9 cellular contexts compared by ENCODE assay signal in genomic region chr6:79421707-79422484, GRCh38.
A peak's percentile ranks its signal among the peaks of the same experiment; 100 is the strongest.
DNase-seq lines count a peak whose midpoint lies in the region; ATAC-seq, FAIRE-seq and TF ChIP-seq lines count a peak whose summit lies in the region.
"Had no signal": no experiment of that assay in that cellular context is flagged by ENCODE, and none has a peak within 500 bp of the region (broad histone marks: within the 10 kb centered on the region; RNA-seq: fewer than 3 reads in every experiment).

No MANE protein-coding gene starts in this region.

- H3K4me1 ChIP-seq in K562 (replicated peaks in 1 of 2; ENCODE audit: control insufficient read depth in 2 of 2, insufficient read depth in 2 of 2, low read length in 2 of 2) = no peaks in the 10 kb centered on the region
- H3K4me1 ChIP-seq: HAP-1 had no signal

- H3K79me2 ChIP-seq in K562 (ENCODE audit: control insufficient read depth, insufficient read depth, low read length) = no peaks in the 10 kb centered on the region

- POLR2A ChIA-PET in K562 (lab: Yijun Ruan, JAX) = no interaction called here
- POLR2A ChIA-PET in WTC11 (lab: Charles Lee) = no interaction called here

- no peak overlapping the region for H3K4me2 ChIP-seq in K562 (ENCODE audit: insufficient read depth, low read length)

- CTCF ChIA-PET in K562 (lab: Yijun Ruan, JAX; ENCODE audit: low intra/inter-chr PET ratio) = no interaction called here
- CTCF ChIA-PET in WTC11 (lab: Charles Lee) = no interaction called here

- H3K27ac ChIP-seq in K562 (ENCODE audit: extremely low read depth, low read depth, low read length) = no peak overlapping the region

- no peak overlapping the region for H3K4me3 ChIP-seq in K562
- H3K4me3 ChIP-seq: HAP-1 had no signal

- H3K36me3 ChIP-seq in K562 (ENCODE audit: control insufficient read depth, insufficient read depth, low read length) = no peaks in the 10 kb centered on the region
- H3K36me3 ChIP-seq: HAP-1 had no signal

- TF ChIP-seq CTCF in K562 (IDR thresholded peaks at IDR 0.05 in 2 of 3, conservative IDR thresholded peaks at IDR 0.05 in 1 of 3; ENCODE audit: insufficient read depth in 2 of 3, low read depth in 1 of 3, low read length in 3 of 3) (no peak), WTC11 (IDR thresholded peaks at IDR 0.05) (no peak)

- H3K4me1 Mint-ChIP-seq in natural killer cell treated with Interleukin-12 subunit alpha and Interleukin-12 subunit beta and Interleukin-15 and Interleukin-18, amount 100 ng/mL, for 72 hours (ENCODE audit: low read depth in 2 of 2) = no peaks in the 10 kb centered on the region
- peaks cover 6% of the 10 kb centered on the region for H3K4me1 Mint-ChIP-seq in WTC11

- H3K9me3 ChIP-seq in K562 (replicated peaks; ENCODE audit: control insufficient read depth, insufficient read depth, low read depth, low read length) = no peaks in the 10 kb centered on the region
- H3K9me3 ChIP-seq: HAP-1 had no signal

- no peak for ATAC-seq in K562
- no peak for ATAC-seq in natural killer cell treated with Interleukin-12 subunit alpha and Interleukin-12 subunit beta and Interleukin-15 and Interleukin-18, amount 100 ng/mL, for 72 hours
- ATAC-seq in GM19328 (IDR thresholded peaks at IDR 0.05; ENCODE audit: unreplicated experiment) = no peak
- no peak for ATAC-seq in WTC11

- TF ChIP-seq RAD21 in K562 (CRISPR knock-in tag; conservative IDR thresholded peaks at IDR 0.05 in 1 of 2, IDR thresholded peaks at IDR 0.05 in 1 of 2) = no peak

- peaks cover 2% of the 10 kb centered on the region for H3K9me3 Mint-ChIP-seq in natural killer cell treated with Interleukin-12 subunit alpha and Interleukin-12 subunit beta and Interleukin-15 and Interleukin-18, amount 100 ng/mL, for 72 hours
- H3K9me3 Mint-ChIP-seq in WTC11 = no peaks in the 10 kb centered on the region

- no TSS peak for BruUV-seq in K562 (replicated peaks; lab: Mats Ljungman, UMichigan)

- in situ Hi-C loops in K562 (cut with MboI) = no loop called here

- DNase-seq in DMS153 (lab: John Stamatoyannopoulos, UW) (peak; percentile 96), H4 (ENCODE audit: low spot score) (peak; percentile 79), NCI-H146 (lab: John Stamatoyannopoulos, UW) (peak; percentile 81), K562 (ENCODE audit: extremely low read depth in 1 of 4, low spot score in 3 of 4) (no peak), lung microvascular endothelial cell (ENCODE audit: low read depth in 2 of 2) (peak; percentile 98), WTC11 (ENCODE audit: low spot score) (no peak)
- no peak for DNase-seq in natural killer cell treated with Interleukin-12 subunit alpha and Interleukin-12 subunit beta and Interleukin-15 and Interleukin-18, amount 100 ng/mL, for 72 hours (ENCODE audit: low spot score)

- TF ChIP-seq POLR2A in K562 (conservative IDR thresholded peaks at IDR 0.05) = no peak

- no peak for TF ChIP-seq EP300 in K562 (IDR thresholded peaks at IDR 0.05; ENCODE audit: low read length)

- no peaks in the 10 kb centered on the region for H3K27me3 ChIP-seq in K562 (ENCODE audit: control insufficient read depth in 2 of 2, insufficient read depth in 2 of 2, low read length in 2 of 2)

- H3K36me3 Mint-ChIP-seq in natural killer cell treated with Interleukin-12 subunit alpha and Interleukin-12 subunit beta and Interleukin-15 and Interleukin-18, amount 100 ng/mL, for 72 hours = no peaks in the 10 kb centered on the region
- no peaks in the 10 kb centered on the region for H3K36me3 Mint-ChIP-seq in WTC11

- H3K27me3 Mint-ChIP-seq in natural killer cell treated with Interleukin-12 subunit alpha and Interleukin-12 subunit beta and Interleukin-15 and Interleukin-18, amount 100 ng/mL, for 72 hours = no peaks in the 10 kb centered on the region
- H3K27me3 Mint-ChIP-seq in WTC11 (ENCODE audit: low read depth) = peaks cover 8% of the 10 kb centered on the region; the same call in 1 of the 2 replicates

- WGBS in K562 (ENCODE audit: insufficient coverage, low coverage, missing lambda C conversion rate) = 3% methylated on average over 5 of the region's 5 CpGs

- no peak overlapping the region for H3K4me3 Mint-ChIP-seq in natural killer cell treated with Interleukin-12 subunit alpha and Interleukin-12 subunit beta and Interleukin-15 and Interleukin-18, amount 100 ng/mL, for 72 hours
- H3K4me3 Mint-ChIP-seq in WTC11 = no peak overlapping the region

- H3K9ac ChIP-seq in K562 (ENCODE audit: insufficient read depth in 1 of 2, low read depth in 2 of 2, low read length in 2 of 2) = no peak overlapping the region

- H3K9me1 ChIP-seq in K562 (ENCODE audit: control insufficient read depth, insufficient read depth, low read length) = no peaks in the 10 kb centered on the region

- intact Hi-C loops in K562 (cut with micrococcal nuclease) = no loop called here

- no peak overlapping the region for H2AFZ ChIP-seq in K562 (ENCODE audit: low read depth, low read length)

- no peak for FAIRE-seq in K562 (lab: Jason Lieb, UNC)

- no peaks in the 10 kb centered on the region for H4K20me1 ChIP-seq in K562 (replicated peaks; ENCODE audit: control insufficient read depth, insufficient read depth, low read length)

- H3K27ac Mint-ChIP-seq in natural killer cell treated with Interleukin-12 subunit alpha and Interleukin-12 subunit beta and Interleukin-15 and Interleukin-18, amount 100 ng/mL, for 72 hours = no peak overlapping the region
- H3K27ac Mint-ChIP-seq in WTC11 = no peak overlapping the region

TF ChIP-seq in K562, 482 proteins besides CTCF, POLR2A, EP300 and RAD21 (continues in another document):
- TF ChIP-seq TARDBP (IDR thresholded peaks at IDR 0.05) (no peak), NUFIP1 (IDR thresholded peaks at IDR 0.05; ENCODE audit: partially characterized antibody) (no peak), CREB3 (tag; conservative IDR thresholded peaks at IDR 0.05; ENCODE audit: low read depth) (no peak)

TF ChIP-seq in WTC11, 78 proteins besides CTCF, POLR2A, EP300 and RAD21 (continues in another document):
- no peak for TF ChIP-seq TP53 (CRISPR knock-in tag; IDR thresholded peaks at IDR 0.05)
- no peak for TF ChIP-seq ZNF281 (CRISPR knock-in tag; IDR thresholded peaks at IDR 0.05)
- TF ChIP-seq USF2 (CRISPR knock-in tag; IDR thresholded peaks at IDR 0.05) = no peak
- TF ChIP-seq CBFB (CRISPR knock-in tag; IDR thresholded peaks at IDR 0.05; ENCODE audit: low read depth) = no peak
- TF ChIP-seq RELA (CRISPR knock-in tag; IDR thresholded peaks at IDR 0.05; ENCODE audit: borderline replicate concordance) = no peak
- TF ChIP-seq TEAD1 (CRISPR knock-in tag; IDR thresholded peaks at IDR 0.05) = no peak
- TF ChIP-seq ATF2 (CRISPR knock-in tag; IDR thresholded peaks at IDR 0.05; ENCODE audit: borderline replicate concordance, low read depth) = no peak
- no peak for TF ChIP-seq IRF1 (CRISPR knock-in tag; IDR thresholded peaks at IDR 0.05)
- TF ChIP-seq ZNF219 (CRISPR knock-in tag; IDR thresholded peaks at IDR 0.05; ENCODE audit: borderline replicate concordance) = no peak
- no peak for TF ChIP-seq ZNF423 (CRISPR knock-in tag; IDR thresholded peaks at IDR 0.05)
- no peak for TF ChIP-seq SOX15 (CRISPR knock-in tag; IDR thresholded peaks at IDR 0.05)

Comparison
In these comparisons a context has a peak if more than half of its experiments do, and no peak if none do; other contexts are left out.
1. DNase-seq: peak in DMS153 (single experiment), H4 (single experiment), NCI-H146 (single experiment) and lung microvascular endothelial cell (2 of 2); none in K562 (0 of 4), natural killer cell treated with Interleukin-12 subunit alpha and Interleukin-12 subunit beta and Interleukin-15 and Interleukin-18, amount 100 ng/mL, for 72 hours (single experiment) and WTC11 (single experiment).